In genomic region chr16:14545346-14545884, GRCh38 we compare ENCODE assay signal across 1 cellular context.
TF ChIP-seq lines count a peak whose summit lies in the region.

No MANE protein-coding gene starts in this region.

TF ChIP-seq in HepG2, 621 proteins besides CTCF, POLR2A, EP300 and RAD21 (continued from another document and continues in another):
- TF ChIP-seq ZNF432 (CRISPR knock-in tag; IDR thresholded peaks at IDR 0.05; ENCODE audit: borderline replicate concordance) (no peak), ZNF543 (CRISPR knock-in tag; IDR thresholded peaks at IDR 0.05) (0 out of 2 replicates have a peak, but pooled peaks have one; percentile 57), GATA4 (IDR thresholded peaks at IDR 0.05; ENCODE audit: borderline replicate concordance, low read depth) (peak; percentile 37; the same call in 1 of the 2 replicates), MAX (IDR thresholded peaks at IDR 0.05) (peak; percentile 67), ZNF230 (CRISPR knock-in tag; IDR thresholded peaks at IDR 0.05) (no peak), RARA (CRISPR knock-in tag; IDR thresholded peaks at IDR 0.05) (peak; percentile 94), ZSCAN30 (CRISPR knock-in tag; IDR thresholded peaks at IDR 0.05) (no peak), HHEX (CRISPR knock-in tag; IDR thresholded peaks at IDR 0.05) (peak; percentile 59; the same call in 1 of the 2 replicates), ZNF331 (CRISPR knock-in tag; IDR thresholded peaks at IDR 0.05) (peak; percentile 98), FOXP1 (IDR thresholded peaks at IDR 0.05) (no peak), FOXP1 (CRISPR knock-in tag; IDR thresholded peaks at IDR 0.05) (peak; percentile 92), RBAK (CRISPR knock-in tag; IDR thresholded peaks at IDR 0.05) (peak; percentile 81), ZBTB49 (CRISPR knock-in tag; IDR thresholded peaks at IDR 0.05; ENCODE audit: borderline replicate concordance) (no peak), TIGD3 (CRISPR knock-in tag; IDR thresholded peaks at IDR 0.05; ENCODE audit: borderline replicate concordance) (no peak), FUBP1 (CRISPR knock-in tag; IDR thresholded peaks at IDR 0.05; ENCODE audit: borderline replicate concordance) (0 out of 2 replicates have a peak, but pooled peaks have one; percentile 48), ZNF616 (CRISPR knock-in tag; IDR thresholded peaks at IDR 0.05; ENCODE audit: low read depth) (no peak), PLRG1 (conservative IDR thresholded peaks at IDR 0.05) (no peak), ZNF33A (CRISPR knock-in tag; IDR thresholded peaks at IDR 0.05; ENCODE audit: borderline replicate concordance) (0 out of 2 replicates have a peak, but pooled peaks have one; percentile 60), TCF12 (IDR thresholded peaks at IDR 0.05) (no peak), TCF12 (CRISPR knock-in tag; IDR thresholded peaks at IDR 0.05) (no peak), PRDM4 (CRISPR knock-in tag; IDR thresholded peaks at IDR 0.05; ENCODE audit: borderline replicate concordance) (no peak), NR0B2 (CRISPR knock-in tag; IDR thresholded peaks at IDR 0.05) (no peak), MYPOP (CRISPR knock-in tag; IDR thresholded peaks at IDR 0.05) (peak; percentile 57; the same call in 1 of the 2 replicates), KLF16 (CRISPR knock-in tag; IDR thresholded peaks at IDR 0.05) (peak in 1 of 2 experiments; percentile 88; a peak in 2 of 4 replicates), MYNN (CRISPR knock-in tag; IDR thresholded peaks at IDR 0.05; ENCODE audit: low read depth) (no peak), RBM22 (optimal IDR thresholded peaks at IDR 0.05; ENCODE audit: low read length) (peak; percentile 92), CREB1 (IDR thresholded peaks at IDR 0.05) (no peak), CREB1 (CRISPR knock-in tag; IDR thresholded peaks at IDR 0.05) (peak; percentile 79), ATAD3A (CRISPR knock-in tag; IDR thresholded peaks at IDR 0.05) (no peak), SP140L (CRISPR knock-in tag; IDR thresholded peaks at IDR 0.05; ENCODE audit: borderline replicate concordance) (peak; percentile 98; the same call in 1 of the 2 replicates), EEA1 (CRISPR knock-in tag; IDR thresholded peaks at IDR 0.05; ENCODE audit: borderline replicate concordance) (no peak), MTA1 (CRISPR knock-in tag; IDR thresholded peaks at IDR 0.05; ENCODE audit: borderline replicate concordance) (no peak; the same call in 1 of the 2 replicates), SOX13 (IDR thresholded peaks at IDR 0.05) (peak; percentile 75), SOX13 (CRISPR knock-in tag; conservative IDR thresholded peaks at IDR 0.05 in 1 of 2, IDR thresholded peaks at IDR 0.05 in 1 of 2) (peak in 1 of 2 experiments; percentile 92; a peak in 2 of 4 replicates), ZNF317 (CRISPR knock-in tag; IDR thresholded peaks at IDR 0.05) (peak; percentile 69), ZNF260 (CRISPR knock-in tag; IDR thresholded peaks at IDR 0.05; ENCODE audit: borderline replicate concordance, low read depth) (no peak), ZNF513 (CRISPR knock-in tag; conservative IDR thresholded peaks at IDR 0.05) (no peak), CENPX (CRISPR knock-in tag; IDR thresholded peaks at IDR 0.05) (no peak), ESRRA (CRISPR knock-in tag; IDR thresholded peaks at IDR 0.05; ENCODE audit: low read depth) (no peak), GLMP (CRISPR knock-in tag; IDR thresholded peaks at IDR 0.05; ENCODE audit: borderline replicate concordance) (no peak), ATF3 (CRISPR knock-in tag; IDR thresholded peaks at IDR 0.05) (peak; percentile 57; the same call in 1 of the 2 replicates), ZSCAN21 (CRISPR knock-in tag; IDR thresholded peaks at IDR 0.05; ENCODE audit: borderline replicate concordance) (no peak), FOXC1 (CRISPR knock-in tag; IDR thresholded peaks at IDR 0.05; ENCODE audit: borderline replicate concordance) (no peak), PHB2 (IDR thresholded peaks at IDR 0.05; ENCODE audit: partially characterized antibody) (no peak), DZIP1 (CRISPR knock-in tag; IDR thresholded peaks at IDR 0.05) (no peak), ZNF530 (CRISPR knock-in tag; IDR thresholded peaks at IDR 0.05; ENCODE audit: low read depth) (no peak), ZNF883 (CRISPR knock-in tag; IDR thresholded peaks at IDR 0.05; ENCODE audit: not compliant biosample characterization) (no peak), FIP1L1 (IDR thresholded peaks at IDR 0.05; ENCODE audit: borderline replicate concordance, insufficient read depth, low read depth, low read length) (no peak), ZNF383 (CRISPR knock-in tag; IDR thresholded peaks at IDR 0.05; ENCODE audit: borderline replicate concordance) (0 out of 2 replicates have a peak, but pooled peaks have one; percentile 40), TERF1 (CRISPR knock-in tag; IDR thresholded peaks at IDR 0.05) (no peak), BHLHE40 (IDR thresholded peaks at IDR 0.05; ENCODE audit: low read length) (no peak)
